ENCODE assay signal across 1 cellular context in the genomic region with DNA sequence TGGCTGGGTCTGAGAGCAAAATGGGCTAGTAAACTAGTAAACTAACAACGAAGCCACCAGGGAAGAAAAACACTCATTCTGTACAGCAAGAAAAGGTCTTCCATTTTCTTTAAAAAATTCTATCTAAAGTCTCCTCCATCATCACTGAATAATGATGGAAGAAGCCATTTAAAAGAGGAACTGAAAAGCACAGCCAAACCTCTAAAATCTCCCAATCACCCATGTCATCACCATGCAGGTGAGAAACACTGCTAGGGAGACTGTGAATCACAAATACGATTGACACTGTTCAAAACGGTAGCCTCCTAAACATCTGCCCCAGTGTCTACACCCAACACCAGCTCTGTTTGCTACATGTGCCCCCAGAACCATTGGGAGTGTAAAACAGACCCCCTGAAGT.
TF ChIP-seq lines count a peak whose summit lies in the region.

No MANE protein-coding gene starts in this region.

TF ChIP-seq in GM12878, 131 proteins besides CTCF, POLR2A, EP300 and RAD21 (continued from another document):
- TF ChIP-seq, protein P1, sequence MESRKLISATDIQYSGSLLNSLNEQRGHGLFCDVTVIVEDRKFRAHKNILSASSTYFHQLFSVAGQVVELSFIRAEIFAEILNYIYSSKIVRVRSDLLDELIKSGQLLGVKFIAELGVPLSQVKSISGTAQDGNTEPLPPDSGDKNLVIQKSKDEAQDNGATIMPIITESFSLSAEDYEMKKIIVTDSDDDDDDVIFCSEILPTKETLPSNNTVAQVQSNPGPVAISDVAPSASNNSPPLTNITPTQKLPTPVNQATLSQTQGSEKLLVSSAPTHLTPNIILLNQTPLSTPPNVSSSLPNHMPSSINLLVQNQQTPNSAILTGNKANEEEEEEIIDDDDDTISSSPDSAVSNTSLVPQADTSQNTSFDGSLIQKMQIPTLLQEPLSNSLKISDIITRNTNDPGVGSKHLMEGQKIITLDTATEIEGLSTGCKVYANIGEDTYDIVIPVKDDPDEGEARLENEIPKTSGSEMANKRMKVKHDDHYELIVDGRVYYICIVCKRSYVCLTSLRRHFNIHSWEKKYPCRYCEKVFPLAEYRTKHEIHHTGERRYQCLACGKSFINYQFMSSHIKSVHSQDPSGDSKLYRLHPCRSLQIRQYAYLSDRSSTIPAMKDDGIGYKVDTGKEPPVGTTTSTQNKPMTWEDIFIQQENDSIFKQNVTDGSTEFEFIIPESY (IDR thresholded peaks at IDR 0.05), result no peak
- TF ChIP-seq NRF1 (conservative IDR thresholded peaks at IDR 0.05; ENCODE audit: low read depth, low read length), result no peak
TF ChIP-seq in GM12878: peak in this region for 6.
